Comparison of ENCODE assay signal across 22 cellular contexts in genomic region chr19:53597023-53597422, GRCh38. TPM values are rescaled to one million over a fixed set of nuclear protein-coding genes. Genes with fewer than 3 reads are reported as not detected.
DNase-seq lines count a peak whose midpoint lies in the region; ATAC-seq and TF ChIP-seq lines count a peak whose summit lies in the region.
"Had no signal": no experiment of that assay in that cellular context is flagged by ENCODE, and none has a peak within 500 bp of the region (broad histone marks: within the 10 kb centered on the region; RNA-seq: fewer than 3 reads in every experiment).

No MANE protein-coding gene starts in this region.

- H2BK5ac ChIP-seq in mesendoderm (ENCODE audit: low read length), result no peak overlapping the region

- H4K5ac ChIP-seq in mesendoderm (ENCODE audit: low read length), result no peak overlapping the region

- H3K9me2 ChIP-seq in GM23338 (ENCODE audit: insufficient read depth), result no peaks in the 10 kb centered on the region; the same call in 1 of the 2 replicates

- peaks cover 2% of the 10 kb centered on the region; the same call in 1 of the 3 replicates for H3K36me3 Mint-ChIP-seq in GM23338 (ENCODE audit: low read depth)

- H3K27ac ChIP-seq in GM23338 (ENCODE audit: low read depth) (peak overlapping the region; percentile 99), mesendoderm (ENCODE audit: low read depth, low read length) (no peak overlapping the region), WERI-Rb-1 (no peak overlapping the region), uterus (no peak overlapping the region)
- H3K27ac ChIP-seq: A549 had no signal

- intact Hi-C loops in uterus (cut with DNase I; ENCODE audit: low total_unique reads), result no loop called here

- no peak overlapping the region for H2BK120ac ChIP-seq in mesendoderm (ENCODE audit: low read depth, low read length)

- no peaks in the 10 kb centered on the region for H3K36me3 ChIP-seq in GM23338 (ENCODE audit: insufficient read depth)
- H3K36me3 ChIP-seq in MG63, result no peaks in the 10 kb centered on the region
- no peaks in the 10 kb centered on the region for H3K36me3 ChIP-seq in mesendoderm (ENCODE audit: control insufficient read depth, insufficient read depth, low read length)
- H3K36me3 ChIP-seq in WERI-Rb-1, result no peaks in the 10 kb centered on the region
- H3K36me3 ChIP-seq in uterus, result no peaks in the 10 kb centered on the region

- peaks cover 18% of the 10 kb centered on the region for H3K27me3 Mint-ChIP-seq in GM23338 (ENCODE audit: insufficient read depth, low read depth, poor library complexity)
- H3K27me3 Mint-ChIP-seq: CD4-positive, alpha-beta memory T cell had no signal

- 0 out of 2 replicates have a peak overlapping the region, but pooled peaks have one; percentile 35 for H3K4me2 ChIP-seq in GM23338
- H3K4me2 ChIP-seq in mesendoderm (ENCODE audit: low read length), result no peak overlapping the region
- H3K4me2 ChIP-seq: A549 had no signal

- no peak overlapping the region for H3K4ac ChIP-seq in mesendoderm (ENCODE audit: low read depth, low read length)

- H4K8ac ChIP-seq in mesendoderm (ENCODE audit: low read depth, low read length), result no peak overlapping the region

- peaks cover 25% of the 10 kb centered on the region for H3K4me1 Mint-ChIP-seq in GM23338
- H3K4me1 Mint-ChIP-seq: CD4-positive, alpha-beta memory T cell had no signal

- H3K79me2 ChIP-seq in GM23338 (replicated peaks; ENCODE audit: insufficient read depth) (no peaks in the 10 kb centered on the region; the same call in 1 of the 2 replicates), mesendoderm (ENCODE audit: control insufficient read depth, insufficient read depth, low read length) (no peaks in the 10 kb centered on the region)

- H3F3A ChIP-seq in GM23338 (replicated peaks; ENCODE audit: low read depth), result peaks cover 43% of the 10 kb centered on the region

- H3K27me3 ChIP-seq in GM23338 (ENCODE audit: insufficient read depth) (no peaks in the 10 kb centered on the region), MG63 (no peaks in the 10 kb centered on the region), mesendoderm (ENCODE audit: insufficient read depth, low read length, poor library complexity) (no peaks in the 10 kb centered on the region), WERI-Rb-1 (ENCODE audit: insufficient read depth, low read depth, severe bottlenecking) (peaks cover 79% of the 10 kb centered on the region), uterus (no peaks in the 10 kb centered on the region)

- peak overlapping the region; percentile 88; the same call in 1 of the 2 replicates for H3K27ac Mint-ChIP-seq in GM23338
- H3K27ac Mint-ChIP-seq: CD4-positive, alpha-beta memory T cell; HFFc6 had no signal

- WGBS in mesendoderm (ENCODE audit: extremely low coverage, insufficient coverage, low lambda C conversion rate), result no CpG with 5 or more reads among the region's 12 CpGs

- no peak overlapping the region for H3K9ac ChIP-seq in mesendoderm (ENCODE audit: low read length)

- H3K9me3 ChIP-seq in MG63 (no peaks in the 10 kb centered on the region), WERI-Rb-1 (ENCODE audit: severe bottlenecking) (no peaks in the 10 kb centered on the region), uterus (no peaks in the 10 kb centered on the region)

- no peak overlapping the region for H3K18ac ChIP-seq in mesendoderm (ENCODE audit: low read length)

- H3K4me3 Mint-ChIP-seq in GM23338, result no peak overlapping the region
- H3K4me3 Mint-ChIP-seq: CD4-positive, alpha-beta memory T cell; HFFc6 had no signal

- H3K23ac ChIP-seq in mesendoderm (ENCODE audit: low read length), result no peak overlapping the region

- H4K20me1 ChIP-seq in GM23338 (replicated peaks; ENCODE audit: insufficient read depth), result no peaks in the 10 kb centered on the region

- peak overlapping the region; percentile 7 for H3K56ac ChIP-seq in mesendoderm (ENCODE audit: low read length)

- no peak for DNase-seq in GM23338 (ENCODE audit: low spot score)
- DNase-seq in MG63, result peak; percentile 27
- peak; percentile 67 for DNase-seq in epithelial cell of esophagus (ENCODE audit: low read depth)
- DNase-seq in mesendoderm, result no peak
- DNase-seq in CD1c-positive myeloid dendritic cell (ENCODE audit: extremely low spot score), result no peak
- DNase-seq in WERI-Rb-1, result no peak
- DNase-seq in uterus, result no peak
- DNase-seq in NCI-H82 (lab: John Stamatoyannopoulos, UW), result no peak
- DNase-seq: CD4-positive, alpha-beta memory T cell; DMS53; EL; HFFc6; MV-4-11; NCI-H1694 treated with DMSO at 0.1 percent for 48 hours; NCI-H2107; NCI-H510A; NCI-H748 treated with DMSO at 0.1 percent for 48 hours; RPMI8226 had no signal

- H3K9me3 Mint-ChIP-seq in GM23338, result peaks cover 14% of the 10 kb centered on the region; the same call in 2 of the 3 replicates

- TF ChIP-seq CTCF in GM23338 (conservative IDR thresholded peaks at IDR 0.05; ENCODE audit: low read depth in 2 of 2) (no peak), epithelial cell of esophagus (IDR thresholded peaks at IDR 0.05; ENCODE audit: insufficient read depth, low read depth, low read length, missing control alignments) (no peak), WERI-Rb-1 (IDR thresholded peaks at IDR 0.05; ENCODE audit: low read depth, low read length) (no peak), uterus (IDR thresholded peaks at IDR 0.05) (no peak)

- H3K79me1 ChIP-seq in mesendoderm (ENCODE audit: low read length), result no peaks in the 10 kb centered on the region

- no peak overlapping the region for H2AK5ac ChIP-seq in mesendoderm (ENCODE audit: low read length)

- no peak overlapping the region for H2BK15ac ChIP-seq in mesendoderm (replicated peaks; ENCODE audit: low read depth)

- no peak overlapping the region for H2AFZ ChIP-seq in GM23338

- no peak overlapping the region for H3K4me3 ChIP-seq in GM23338
- H3K4me3 ChIP-seq in MG63, result no peak overlapping the region
- no peak overlapping the region for H3K4me3 ChIP-seq in epithelial cell of esophagus (ENCODE audit: low read length)
- H3K4me3 ChIP-seq in mesendoderm (ENCODE audit: low read length), result no peak overlapping the region
- no peak overlapping the region for H3K4me3 ChIP-seq in WERI-Rb-1 (ENCODE audit: low read depth, low read length)
- H3K4me3 ChIP-seq in uterus, result no peak overlapping the region
- H3K4me3 ChIP-seq: A549, K562 had no signal

- no peak for TF ChIP-seq POLR2A in uterus (IDR thresholded peaks at IDR 0.05)

- no peak for ATAC-seq in GM23338
- ATAC-seq: A549, K562 had no signal

- H3K4me1 ChIP-seq in GM23338 (ENCODE audit: insufficient read depth) (peaks cover 20% of the 10 kb centered on the region), mesendoderm (ENCODE audit: control insufficient read depth, low read depth, low read length) (peaks cover 11% of the 10 kb centered on the region), uterus (no peaks in the 10 kb centered on the region)
- H3K4me1 ChIP-seq: A549 had no signal

TF ChIP-seq in GM23338, 12 proteins besides CTCF, POLR2A, EP300 and RAD21 (continues in another document):
- TF ChIP-seq ZNF114 (CRISPR knock-in tag; IDR thresholded peaks at IDR 0.05) (no peak), STAT1 (IDR thresholded peaks at IDR 0.05; ENCODE audit: unreplicated experiment) (no peak), POLR2AphosphoS5 (IDR thresholded peaks at IDR 0.05; ENCODE audit: low read depth) (no peak), CREB1 (CRISPR knock-in tag; IDR thresholded peaks at IDR 0.05; ENCODE audit: low read depth) (no peak), JUNB (IDR thresholded peaks at IDR 0.05; ENCODE audit: unreplicated experiment) (no peak), REST (IDR thresholded peaks at IDR 0.05; ENCODE audit: unreplicated experiment) (no peak)

RNA-seq across cellular contexts. Expression of gene DPRX, which starts 34.8 kb away (rescaled TPM):
- total RNA-seq in GM23338 (2014; rRNA removed; shearing (Covaris generic)), result not detected in 2 replicates
- not detected in 2 replicates for polyA plus RNA-seq in GM23338 (2016; fragmentation: Nextera tagmentation; extraction: Ambion mirVana)
- total RNA-seq in MG63 (2014; rRNA removed; shearing (Covaris generic); ENCODE audit: low replicate concordance), result not detected in 2 replicates
- polyA plus RNA-seq in mesendoderm (2013, experiment 1 of 2), result not detected
- polyA plus RNA-seq in mesendoderm (2013, experiment 2 of 2), result 0.13 TPM
- total RNA-seq in uterus, result not detected
- total RNA-seq: CD4-positive, alpha-beta memory T cell; HFFc6; HT-29; K562 had no signal
- polyA plus RNA-seq: A549; BJ; CD4-positive, alpha-beta memory T cell; K562 had no signal

RNA-seq across cellular contexts. Expression of gene ZNF331, which starts 59.1 kb away (rescaled TPM):
- 33.7 and 36.2 TPM in 2 replicates for total RNA-seq in GM23338 (2014; rRNA removed; shearing (Covaris generic))
- 32.7 and 46.5 TPM in 2 replicates for polyA plus RNA-seq in GM23338 (2016; fragmentation: Nextera tagmentation; extraction: Ambion mirVana)
- total RNA-seq in MG63 (2014; rRNA removed; shearing (Covaris generic); ENCODE audit: low replicate concordance), result 2.6 and 11.9 TPM in 2 replicates
- 17.7 TPM for polyA plus RNA-seq in mesendoderm (2013, experiment 1 of 2)
- polyA plus RNA-seq in mesendoderm (2013, experiment 2 of 2), result 17.0 TPM
- 10 to 100 TPM in 3 of 4 donors, 1 to 10 TPM in 1; 9.4 to 39.0 (median 17.0) TPM for total RNA-seq in uterus

Comparison
In these comparisons a context has a peak if more than half of its experiments do, and no peak if none do; other contexts are left out.
1. DNase-seq: peak in MG63 (single experiment) and epithelial cell of esophagus (single experiment); none in GM23338 (single experiment), mesendoderm (single experiment), CD1c-positive myeloid dendritic cell (single experiment), WERI-Rb-1 (single experiment), uterus (0 of 2) and NCI-H82 (single experiment).